In genomic region chr2:18349421-18349820, GRCh38 we compare ENCODE assay signal across 27 cellular contexts.
"Had no signal": no experiment of that assay in that cellular context is flagged by ENCODE, and none has a peak within 500 bp of the region (broad histone marks: within the 10 kb centered on the region; RNA-seq: fewer than 3 reads in every experiment).

No MANE protein-coding gene starts in this region.

- H3K4me1 ChIP-seq: left lung, lower lobe of right lung, pancreas, prostate gland, right lobe of liver, testis, transverse colon had no signal

- H3K27ac Mint-ChIP-seq: naive B cell; natural killer cell treated with Interleukin-12 subunit alpha and Interleukin-12 subunit beta and Interleukin-15 and Interleukin-18, amount 100 ng/mL, for 72 hours; stimulated activated memory B cell treated with anti-CD40 and anti-IgM and Interleukin-4, amounts not matched to agents 10 μg/mL and 1 μg/mL and 100 μg/mL, for 72 hours had no signal

- H3K4me1 Mint-ChIP-seq: naive B cell; stimulated activated memory B cell treated with anti-CD40 and anti-IgM and Interleukin-4, amounts not matched to agents 10 μg/mL and 1 μg/mL and 100 μg/mL, for 72 hours had no signal

- H3K9me3 Mint-ChIP-seq: natural killer cell treated with Interleukin-12 subunit alpha and Interleukin-12 subunit beta and Interleukin-15 and Interleukin-18, amount 100 ng/mL, for 72 hours had no signal

- DNase-seq: heart right ventricle; kidney; left colon; left lung; lower lobe of right lung; mammary epithelial cell; mesenchymal stem cell; naive B cell; pancreas; posterior cingulate gyrus; right lobe of liver; stimulated activated CD4-positive, alpha-beta T cell treated with anti-CD3 and anti-CD28 coated beads, Interleukin-1b, Interleukin-23, amount 100 ng/mL, for 48 hours; stimulated activated CD4-positive, alpha-beta T cell treated with anti-CD3 and anti-CD28 coated beads, Interleukin-2, amount 100 ng/mL, for 48 hours; stimulated activated CD4-positive, alpha-beta T cell treated with anti-CD3 and anti-CD28 coated beads, Interleukin-4, amount 100 ng/mL, for 4 hours; stimulated activated CD8-positive, alpha-beta memory T cell treated with anti-CD3 and anti-CD28 coated beads, Interleukin-4, amount 100 ng/mL, for 48 hours; stimulated activated naive CD4-positive, alpha-beta T cell treated with Interleukin-2 at 50 U/mL for 16 hours; stomach; testis; thyroid gland; transverse colon; upper lobe of left lung had no signal

- H3K36me3 Mint-ChIP-seq: naive B cell; natural killer cell treated with Interleukin-12 subunit alpha and Interleukin-12 subunit beta and Interleukin-15 and Interleukin-18, amount 100 ng/mL, for 72 hours; stimulated activated memory B cell treated with anti-CD40 and anti-IgM and Interleukin-4, amounts not matched to agents 10 μg/mL and 1 μg/mL and 100 μg/mL, for 72 hours had no signal

- FAIRE-seq: kidney, pancreas had no signal

- H3K4me3 Mint-ChIP-seq: naive B cell; natural killer cell treated with Interleukin-12 subunit alpha and Interleukin-12 subunit beta and Interleukin-15 and Interleukin-18, amount 100 ng/mL, for 72 hours; stimulated activated memory B cell treated with anti-CD40 and anti-IgM and Interleukin-4, amounts not matched to agents 10 μg/mL and 1 μg/mL and 100 μg/mL, for 72 hours had no signal

- H3K4me2 ChIP-seq: hepatocyte, smooth muscle cell had no signal

- ATAC-seq: heart right ventricle; left colon; left lung; lower lobe of right lung; natural killer cell treated with Interleukin-12 subunit alpha and Interleukin-12 subunit beta and Interleukin-15 and Interleukin-18, amount 100 ng/mL, for 72 hours; pancreas; right lobe of liver; stimulated activated memory B cell treated with anti-CD40 and anti-IgM and Interleukin-4, amounts not matched to agents 10 μg/mL and 1 μg/mL and 100 μg/mL, for 72 hours had no signal

- H2AFZ ChIP-seq: hepatocyte had no signal

- H3K4me3 ChIP-seq: heart right ventricle, hepatocyte, left lung, lower lobe of right lung, pancreas, prostate gland, right atrium auricular region, right lobe of liver, smooth muscle cell, stomach, testis, thyroid gland, transverse colon, upper lobe of left lung had no signal

- H3K27me3 ChIP-seq: heart right ventricle, hepatocyte, left lung, pancreas, right atrium auricular region, right lobe of liver, stomach, testis, thyroid gland, transverse colon, upper lobe of left lung had no signal

- H3K36me3 ChIP-seq: heart right ventricle, left lung, lower lobe of right lung, pancreas, prostate gland, right atrium auricular region, right lobe of liver, stomach, thyroid gland, transverse colon, upper lobe of left lung had no signal

- H3K9me3 ChIP-seq: heart right ventricle, left lung, lower lobe of right lung, pancreas, prostate gland, right atrium auricular region, right lobe of liver, stomach, testis, thyroid gland, transverse colon, upper lobe of left lung had no signal

- H3K27ac ChIP-seq: heart right ventricle, hepatocyte, left lung, lower lobe of right lung, pancreas, prostate gland, right atrium auricular region, right lobe of liver, stomach, testis, thyroid gland, transverse colon, upper lobe of left lung had no signal

- H3K79me2 ChIP-seq: hepatocyte had no signal
